Comparison of ENCODE assay signal across 33 cellular contexts in genomic region chr9:123806829-123807228, GRCh38.
DNase-seq lines count a peak whose midpoint lies in the region; ATAC-seq, FAIRE-seq and TF ChIP-seq lines count a peak whose summit lies in the region.
"Had no signal": no experiment of that assay in that cellular context is flagged by ENCODE, and none has a peak within 500 bp of the region (broad histone marks: within the 10 kb centered on the region; RNA-seq: fewer than 3 reads in every experiment).

No MANE protein-coding gene starts in this region.

- H3K4me1 ChIP-seq in HepG2 (ENCODE audit: insufficient read depth, low read length) (no peaks in the 10 kb centered on the region), right lobe of liver (no peaks in the 10 kb centered on the region), IMR-90 (ENCODE audit: control insufficient read depth, insufficient read depth, low read length) (no peaks in the 10 kb centered on the region), Karpas-422 (ENCODE audit: low read length) (no peaks in the 10 kb centered on the region), K562 (replicated peaks in 1 of 2; ENCODE audit: control insufficient read depth in 2 of 2, insufficient read depth in 2 of 2, low read length in 2 of 2) (no peaks in the 10 kb centered on the region), breast epithelium (no peaks in the 10 kb centered on the region), heart right ventricle (peaks cover 0 to 3% (median 0%) of the 10 kb centered on the region in 9 donors)
- H3K4me1 ChIP-seq: A549; BE2C; BLaER1; BLaER1 treated with 17β-estradiol and CSF1 and Interleukin-3, amounts not matched to agents 10 nM and 100 nM; Caco-2 had no signal

- H4K20me1 ChIP-seq in HepG2 (ENCODE audit: insufficient read depth, low read length) = peaks cover 2% of the 10 kb centered on the region; the same call in 1 of the 2 replicates
- peaks cover 4% of the 10 kb centered on the region; the same call in 1 of the 2 replicates for H4K20me1 ChIP-seq in IMR-90 (ENCODE audit: insufficient read depth, low read length)
- peaks cover 40% of the 10 kb centered on the region for H4K20me1 ChIP-seq in Karpas-422 (ENCODE audit: insufficient read depth, low read depth, low read length)
- H4K20me1 ChIP-seq in K562 (replicated peaks; ENCODE audit: control insufficient read depth, insufficient read depth, low read length) = no peaks in the 10 kb centered on the region
- H4K20me1 ChIP-seq: BLaER1 had no signal

- H2BK15ac ChIP-seq in IMR-90 (ENCODE audit: low read depth, low read length) = no peak overlapping the region

- H4K91ac ChIP-seq in IMR-90 (ENCODE audit: insufficient read depth, low read depth, low read length) = no peak overlapping the region

- no peak overlapping the region for H3K4ac ChIP-seq in IMR-90 (ENCODE audit: low read depth, low read length)

- no peaks in the 10 kb centered on the region for H3K9me3 ChIP-seq in HepG2 (ENCODE audit: low read length)
- no peaks in the 10 kb centered on the region for H3K9me3 ChIP-seq in right lobe of liver
- no peaks in the 10 kb centered on the region for H3K9me3 ChIP-seq in IMR-90 (ENCODE audit: control insufficient read depth, insufficient read depth, low read length)
- H3K9me3 ChIP-seq in Karpas-422 (ENCODE audit: low read length) = no peaks in the 10 kb centered on the region
- H3K9me3 ChIP-seq in K562 (replicated peaks; ENCODE audit: control insufficient read depth, insufficient read depth, low read depth, low read length) = no peaks in the 10 kb centered on the region
- H3K9me3 ChIP-seq in breast epithelium = no peaks in the 10 kb centered on the region
- no peaks in the 10 kb centered on the region for H3K9me3 ChIP-seq in heart right ventricle
- H3K9me3 ChIP-seq: A549, BE2C, BLaER1, Caco-2 had no signal

- H3K27me3 ChIP-seq in HepG2 (ENCODE audit: control insufficient read depth in 1 of 2, insufficient read depth in 2 of 2, low read length in 2 of 2) (no peaks in the 10 kb centered on the region), right lobe of liver (no peaks in the 10 kb centered on the region), IMR-90 (ENCODE audit: control insufficient read depth, insufficient read depth, low read length) (no peaks in the 10 kb centered on the region), Karpas-422 (ENCODE audit: low read length) (no peaks in the 10 kb centered on the region), K562 (ENCODE audit: control insufficient read depth in 2 of 2, insufficient read depth in 2 of 2, low read length in 2 of 2) (no peaks in the 10 kb centered on the region), breast epithelium (no peaks in the 10 kb centered on the region), heart right ventricle (no peaks in the 10 kb centered on the region)
- H3K27me3 ChIP-seq: BE2C; BLaER1; BLaER1 treated with 17β-estradiol and CSF1 and Interleukin-3, amounts not matched to agents 10 nM and 100 nM had no signal

- H2BK120ac ChIP-seq in IMR-90 (ENCODE audit: low read depth, low read length) = no peak overlapping the region

- no peak overlapping the region for H3K23ac ChIP-seq in IMR-90 (ENCODE audit: low read depth, low read length)

- no peaks in the 10 kb centered on the region for H3K36me3 ChIP-seq in HepG2 (replicated peaks in 1 of 2; ENCODE audit: control insufficient read depth in 1 of 2, insufficient read depth in 2 of 2, low read length in 2 of 2)
- no peaks in the 10 kb centered on the region for H3K36me3 ChIP-seq in right lobe of liver
- H3K36me3 ChIP-seq in IMR-90 (ENCODE audit: control insufficient read depth, insufficient read depth, low read length) = no peaks in the 10 kb centered on the region
- H3K36me3 ChIP-seq in Karpas-422 (ENCODE audit: insufficient read depth, low read length) = no peaks in the 10 kb centered on the region
- H3K36me3 ChIP-seq in K562 (ENCODE audit: control insufficient read depth, insufficient read depth, low read length) = no peaks in the 10 kb centered on the region
- no peaks in the 10 kb centered on the region for H3K36me3 ChIP-seq in breast epithelium
- no peaks in the 10 kb centered on the region for H3K36me3 ChIP-seq in heart right ventricle
- H3K36me3 ChIP-seq: BE2C, BLaER1 had no signal

- H3K4me3 ChIP-seq in HepG2 (replicated peaks in 1 of 3; ENCODE audit: insufficient read depth in 1 of 3, low read depth in 2 of 3, low read length in 3 of 3) (no peak overlapping the region), right lobe of liver (no peak overlapping the region), IMR-90 (ENCODE audit: insufficient read depth, low read depth, low read length) (no peak overlapping the region), Karpas-422 (ENCODE audit: low read length) (no peak overlapping the region), K562 (no peak overlapping the region), breast epithelium (no peak overlapping the region), heart right ventricle (no peak overlapping the region)
- H3K4me3 ChIP-seq: A549; BLaER1; BLaER1 treated with 17β-estradiol and CSF1 and Interleukin-3, amounts not matched to agents 10 nM and 100 nM had no signal

- no peak for TF ChIP-seq EP300 in HepG2 (IDR thresholded peaks at IDR 0.05; ENCODE audit: low read depth in 2 of 2, low read length in 2 of 2)
- no peak for TF ChIP-seq EP300 in HepG2 (CRISPR knock-in tag; IDR thresholded peaks at IDR 0.05; ENCODE audit: borderline replicate concordance)
- TF ChIP-seq EP300 in K562 (IDR thresholded peaks at IDR 0.05; ENCODE audit: low read length) = no peak

- in situ Hi-C loops in HepG2 (cut with HindIII; ENCODE audit: extremely low pct_ligation_motif_present, low pct_unique_long_range_greater_than_20kb) = no loop called here
- in situ Hi-C loops in IMR-90 (cut with MboI; ENCODE audit: low sequenced_read_pairs) = no loop called here
- in situ Hi-C loops in K562 (cut with MboI) = no loop called here

- BruUV-seq in HepG2 (replicated peaks; lab: Mats Ljungman, UMichigan) (no TSS peak), IMR-90 (replicated peaks; lab: Mats Ljungman, UMichigan) (no TSS peak), K562 (replicated peaks; lab: Mats Ljungman, UMichigan) (no TSS peak)

- no peak overlapping the region for H2AK9ac ChIP-seq in IMR-90 (replicated peaks; ENCODE audit: low read depth, low read length, poor library complexity)

- no peak overlapping the region for H2BK20ac ChIP-seq in IMR-90 (ENCODE audit: low read depth, low read length)

- FAIRE-seq in HepG2 (lab: Jason Lieb, UNC) (no peak), K562 (lab: Jason Lieb, UNC) (no peak)
- FAIRE-seq: A204.1, A549 had no signal

- H3K9me1 ChIP-seq in IMR-90 (ENCODE audit: insufficient read depth, low read length) (no peaks in the 10 kb centered on the region), K562 (ENCODE audit: control insufficient read depth, insufficient read depth, low read length) (no peaks in the 10 kb centered on the region)

- no peak overlapping the region for H2BK5ac ChIP-seq in IMR-90 (ENCODE audit: low read depth, low read length, poor library complexity, severe bottlenecking)

- H3K9me2 ChIP-seq in Karpas-422 (replicated peaks; ENCODE audit: insufficient read depth, low read length) = no peaks in the 10 kb centered on the region

- H3K14ac ChIP-seq in IMR-90 (replicated peaks; ENCODE audit: low read depth, low read length) = no peak overlapping the region

- no peak overlapping the region for H2AK5ac ChIP-seq in IMR-90 (ENCODE audit: low read depth, low read length)

- no peak overlapping the region for H2AFZ ChIP-seq in HepG2 (ENCODE audit: low read length)
- no peak overlapping the region for H2AFZ ChIP-seq in IMR-90 (replicated peaks; ENCODE audit: low read length, poor library complexity)
- no peak overlapping the region for H2AFZ ChIP-seq in Karpas-422 (ENCODE audit: low read length)
- H2AFZ ChIP-seq in K562 (ENCODE audit: low read depth, low read length) = no peak overlapping the region

- H3K27ac ChIP-seq in HepG2 (ENCODE audit: extremely low read length, insufficient read depth, low read length) = no peak overlapping the region
- H3K27ac ChIP-seq in right lobe of liver = no peak overlapping the region
- no peak overlapping the region for H3K27ac ChIP-seq in IMR-90 (ENCODE audit: insufficient read depth, low read length)
- H3K27ac ChIP-seq in Karpas-422 (ENCODE audit: low read length) = no peak overlapping the region
- no peak overlapping the region for H3K27ac ChIP-seq in K562 (ENCODE audit: extremely low read depth, low read depth, low read length)
- H3K27ac ChIP-seq in breast epithelium = no peak overlapping the region
- H3K27ac ChIP-seq in heart right ventricle = no peak overlapping the region
- H3K27ac ChIP-seq: 22Rv1; A549; BLaER1; BLaER1 treated with 17β-estradiol and CSF1 and Interleukin-3, amounts not matched to agents 10 nM and 100 nM; C4-2B had no signal

- POLR2A ChIA-PET in HepG2 (lab: Yijun Ruan, JAX) (no interaction called here), IMR-90 (lab: Charles Lee; ENCODE audit: unreplicated experiment) (no interaction called here), K562 (lab: Yijun Ruan, JAX) (no interaction called here)

- H3K79me2 ChIP-seq in HepG2 (ENCODE audit: insufficient read depth, low read length) (peaks cover 2% of the 10 kb centered on the region), Karpas-422 (ENCODE audit: low read length) (no peaks in the 10 kb centered on the region), K562 (ENCODE audit: control insufficient read depth, insufficient read depth, low read length) (no peaks in the 10 kb centered on the region)

- no peak overlapping the region for H3K56ac ChIP-seq in IMR-90 (ENCODE audit: extremely low read depth, insufficient read depth, low read length)

- H3K4me2 ChIP-seq in HepG2 (ENCODE audit: low read depth, low read length) (no peak overlapping the region), IMR-90 (ENCODE audit: low read depth, low read length) (no peak overlapping the region), Karpas-422 (ENCODE audit: low read depth, low read length, poor library complexity, severe bottlenecking) (no peak overlapping the region), K562 (ENCODE audit: insufficient read depth, low read length) (no peak overlapping the region)
- H3K4me2 ChIP-seq: A549; BLaER1; BLaER1 treated with 17β-estradiol and CSF1 and Interleukin-3, amounts not matched to agents 10 nM and 100 nM had no signal

- no peak for DNase-seq in HepG2 (ENCODE audit: low spot score)
- no peak for DNase-seq in right lobe of liver
- no peak for DNase-seq in IMR-90
- DNase-seq in Karpas-422 = peak; percentile 10
- DNase-seq in K562 (ENCODE audit: extremely low read depth in 1 of 4, low spot score in 3 of 4) = no peak
- DNase-seq in breast epithelium (ENCODE audit: low spot score in 2 of 2) = no peak
- DNase-seq in dedifferentiated amniotic fluid mesenchymal stem cell (ENCODE audit: extremely low spot score) = no peak
- no peak for DNase-seq in heart right ventricle
- DNase-seq: 8988T; ACHN; AML-193; BE2C; C1 segment of cervical spinal cord; Caco-2; Calu3; CD4-positive, alpha-beta memory T cell; CD4-positive, alpha-beta T cell; CD4-positive, CD25-positive, alpha-beta regulatory T cell; CD8-positive, alpha-beta memory T cell; CD8-positive, alpha-beta T cell; COR-L47; DMS 273 treated with DMSO at 0.1 percent for 48 hours; DMS153; DMS53; DMS79; DMS79 treated with DMSO at 0.1 percent for 48 hours; DND-41 had no signal

- dilution Hi-C loops in IMR-90 (cut with HindIII; ENCODE audit: low sequenced_read_pairs, unreplicated experiment) = no loop called here

- TF ChIP-seq CTCF in HepG2 (CRISPR knock-in tag; IDR thresholded peaks at IDR 0.05) (no peak), right lobe of liver (IDR thresholded peaks at IDR 0.05) (no peak), IMR-90 (conservative IDR thresholded peaks at IDR 0.05; ENCODE audit: low read depth, low read length) (no peak), K562 (IDR thresholded peaks at IDR 0.05 in 2 of 3, conservative IDR thresholded peaks at IDR 0.05 in 1 of 3; ENCODE audit: insufficient read depth in 2 of 3, low read depth in 1 of 3, low read length in 3 of 3) (no peak), breast epithelium (IDR thresholded peaks at IDR 0.05) (no peak), heart right ventricle (IDR thresholded peaks at IDR 0.05) (no peak)

- no peak overlapping the region for H4K5ac ChIP-seq in IMR-90 (ENCODE audit: low read depth, low read length)

- CTCF ChIA-PET in HepG2 (lab: Yijun Ruan, JAX; ENCODE audit: low intra/inter-chr PET ratio, low total read pairs) = no interaction called here
- CTCF ChIA-PET in IMR-90 (lab: Yijun Ruan, JAX) = no interaction called here
- CTCF ChIA-PET in K562 (lab: Yijun Ruan, JAX; ENCODE audit: low intra/inter-chr PET ratio) = no interaction called here

- TF ChIP-seq POLR2A in HepG2 (IDR thresholded peaks at IDR 0.05; ENCODE audit: insufficient read depth in 1 of 2, low read depth in 2 of 2, low read length in 2 of 2) (no peak), right lobe of liver (IDR thresholded peaks at IDR 0.05) (no peak), IMR-90 (IDR thresholded peaks at IDR 0.05; ENCODE audit: low read depth, low read length) (no peak), K562 (conservative IDR thresholded peaks at IDR 0.05) (no peak), breast epithelium (IDR thresholded peaks at IDR 0.05) (no peak)

- no peak overlapping the region for H4K8ac ChIP-seq in IMR-90 (ENCODE audit: low read depth in 2 of 2, low read length in 2 of 2)

- H3K9ac ChIP-seq in HepG2 (ENCODE audit: insufficient read depth, low read depth, low read length) (no peak overlapping the region), IMR-90 (ENCODE audit: low read depth, low read length) (no peak overlapping the region), Karpas-422 (ENCODE audit: low read length) (no peak overlapping the region), K562 (ENCODE audit: insufficient read depth in 1 of 2, low read depth in 2 of 2, low read length in 2 of 2) (no peak overlapping the region)
- H3K9ac ChIP-seq: BLaER1; BLaER1 treated with 17β-estradiol and CSF1 and Interleukin-3, amounts not matched to agents 10 nM and 100 nM had no signal

- intact Hi-C loops in HepG2 (cut with micrococcal nuclease; ENCODE audit: unreplicated experiment) = no loop called here
- intact Hi-C loops in right lobe of liver (cut with DNase I) = no loop called here
- intact Hi-C loops in IMR-90 (cut with micrococcal nuclease) = loop anchor here (1.0 kb wide), 1 partner anchor 11 kb away; no protein-coding TSS in a partner anchor
- intact Hi-C loops in K562 (cut with micrococcal nuclease) = no loop called here
- intact Hi-C loops in breast epithelium (cut with DNase I; ENCODE audit: low total_unique reads) = no loop called here
- intact Hi-C loops in heart right ventricle (cut with DNase I) = loop anchor here in 1 of 10 donors (10.0 kb wide), 1 partner anchor 62 kb away; no protein-coding TSS in a partner anchor

- ATAC-seq in HepG2 = no peak
- no peak for ATAC-seq in right lobe of liver
- ATAC-seq in IMR-90 (ENCODE audit: low read depth) = no peak
- no peak for ATAC-seq in K562
- no peak for ATAC-seq in heart right ventricle
- ATAC-seq: A549; CD8-positive, alpha-beta T cell had no signal

- peaks cover 0 to 3% of the 10 kb centered on the region in 2 experiments; a peak in 1 of 4 replicates for H3K79me1 ChIP-seq in IMR-90 (ENCODE audit: low read depth in 1 of 2, low read length in 2 of 2)

- TF ChIP-seq RAD21 in HepG2 (CRISPR knock-in tag; IDR thresholded peaks at IDR 0.05) (no peak), IMR-90 (IDR thresholded peaks at IDR 0.05; ENCODE audit: low read length) (no peak), K562 (CRISPR knock-in tag; conservative IDR thresholded peaks at IDR 0.05 in 1 of 2, IDR thresholded peaks at IDR 0.05 in 1 of 2) (no peak)

- no peak overlapping the region for H3K18ac ChIP-seq in IMR-90 (ENCODE audit: low read depth, low read length)

Comparison
In these comparisons a context has a peak if more than half of its experiments do, and no peak if none do; other contexts are left out.
1. Of the 241 proteins assayed by ChIP-seq in both HepG2 and K562: peak only in HepG2: none; only in K562: CEBPG; in both: CEBPB; in neither: 238; mixed calls (peak in some experiments, not most) for 1.